In the genomic region with DNA sequence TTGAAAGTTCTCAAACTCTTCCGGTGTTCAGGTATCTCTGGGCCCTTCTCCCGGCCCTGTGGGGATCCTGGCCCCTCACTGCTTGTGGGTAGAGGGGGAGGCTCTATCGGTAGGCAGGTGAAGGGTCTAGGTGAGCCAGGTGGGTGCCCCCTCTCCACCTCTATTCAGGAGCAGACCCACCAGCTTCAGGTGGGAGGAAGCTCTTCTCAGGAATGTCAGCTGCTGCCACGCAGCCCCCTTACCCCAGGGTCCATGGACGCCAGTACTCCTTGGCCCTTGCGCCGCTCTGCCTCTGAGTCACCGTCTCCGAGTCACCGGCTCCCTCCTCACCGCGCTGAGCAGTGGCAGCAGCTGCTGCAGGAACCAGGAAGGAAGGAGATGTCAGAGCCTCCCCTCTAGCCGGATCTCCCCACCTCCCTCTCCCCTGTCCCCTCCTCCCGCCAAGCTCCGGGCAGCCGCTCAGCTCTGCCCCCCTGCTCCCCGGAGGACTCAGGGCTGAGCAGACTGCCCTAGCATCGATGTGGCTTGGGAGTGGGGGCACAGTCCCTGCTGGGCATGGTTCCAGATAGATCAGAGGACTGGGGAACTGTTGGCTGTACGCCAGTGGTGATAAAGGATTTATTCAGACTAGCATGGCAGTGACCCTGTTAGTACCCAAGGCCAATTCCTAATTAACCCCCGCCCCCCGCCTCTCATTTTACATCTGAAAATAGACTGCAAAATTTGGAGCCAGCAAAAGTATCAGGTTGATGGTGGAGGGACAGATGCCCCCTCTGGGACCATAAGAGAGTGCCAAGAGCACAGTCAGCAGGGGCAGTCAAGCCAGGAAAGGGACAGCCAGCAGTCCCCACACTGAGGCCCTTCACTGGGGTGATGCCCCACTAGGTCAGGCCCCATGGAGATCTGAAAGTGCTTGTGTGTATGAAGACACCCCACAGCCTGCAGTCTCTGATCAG, we compare ENCODE assay signal across 1 cellular context.
TF ChIP-seq lines count a peak whose summit lies in the region.

Gene OSBPL7 (minus strand): TSS at position 371 of the 956 bp plus-strand sequence. CDS start 1,516 bp downstream, outside the sequence.

TF ChIP-seq in HepG2, 621 proteins besides CTCF, POLR2A, EP300 and RAD21 (continued from another document and continues in another):
- no peak for TF ChIP-seq SNAPC4 (CRISPR knock-in tag; IDR thresholded peaks at IDR 0.05)
- no peak for TF ChIP-seq NRL (CRISPR knock-in tag; IDR thresholded peaks at IDR 0.05; ENCODE audit: borderline replicate concordance)
- TF ChIP-seq TMF1 (CRISPR knock-in tag; IDR thresholded peaks at IDR 0.05; ENCODE audit: low read depth) = no peak; the same call in 1 of the 2 replicates
- peak; percentile 73 for TF ChIP-seq ZNF274 (CRISPR knock-in tag; IDR thresholded peaks at IDR 0.05)
- peak in 1 of 2 experiments; percentile 82; a peak in 2 of 4 replicates for TF ChIP-seq KLF16 (CRISPR knock-in tag; IDR thresholded peaks at IDR 0.05)
- TF ChIP-seq GATAD2A (CRISPR knock-in tag; IDR thresholded peaks at IDR 0.05) = peak; percentile 71
- no peak for TF ChIP-seq ZNF576 (CRISPR knock-in tag; IDR thresholded peaks at IDR 0.05)
- TF ChIP-seq ZNF251 (CRISPR knock-in tag; IDR thresholded peaks at IDR 0.05) = no peak
- TF ChIP-seq ZBTB21 (CRISPR knock-in tag; IDR thresholded peaks at IDR 0.05) = no peak
- TF ChIP-seq, protein P1, sequence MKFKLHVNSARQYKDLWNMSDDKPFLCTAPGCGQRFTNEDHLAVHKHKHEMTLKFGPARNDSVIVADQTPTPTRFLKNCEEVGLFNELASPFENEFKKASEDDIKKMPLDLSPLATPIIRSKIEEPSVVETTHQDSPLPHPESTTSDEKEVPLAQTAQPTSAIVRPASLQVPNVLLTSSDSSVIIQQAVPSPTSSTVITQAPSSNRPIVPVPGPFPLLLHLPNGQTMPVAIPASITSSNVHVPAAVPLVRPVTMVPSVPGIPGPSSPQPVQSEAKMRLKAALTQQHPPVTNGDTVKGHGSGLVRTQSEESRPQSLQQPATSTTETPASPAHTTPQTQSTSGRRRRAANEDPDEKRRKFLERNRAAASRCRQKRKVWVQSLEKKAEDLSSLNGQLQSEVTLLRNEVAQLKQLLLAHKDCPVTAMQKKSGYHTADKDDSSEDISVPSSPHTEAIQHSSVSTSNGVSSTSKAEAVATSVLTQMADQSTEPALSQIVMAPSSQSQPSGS (CRISPR knock-in tag; IDR thresholded peaks at IDR 0.05) = peak; percentile 57
- no peak for TF ChIP-seq CENPBD1 (CRISPR knock-in tag; IDR thresholded peaks at IDR 0.05; ENCODE audit: borderline replicate concordance, low read depth)
- no peak for TF ChIP-seq RAD51 (IDR thresholded peaks at IDR 0.05; ENCODE audit: borderline replicate concordance)
- TF ChIP-seq TBL1XR1 (IDR thresholded peaks at IDR 0.05; ENCODE audit: borderline replicate concordance, low read length, partially characterized antibody) = no peak
- no peak for TF ChIP-seq ZNF382 (CRISPR knock-in tag; IDR thresholded peaks at IDR 0.05; ENCODE audit: borderline replicate concordance)
- TF ChIP-seq HNF4G (IDR thresholded peaks at IDR 0.05; ENCODE audit: borderline replicate concordance, low read depth, low read length) = no peak
- TF ChIP-seq HNF4G (CRISPR knock-in tag; IDR thresholded peaks at IDR 0.05; ENCODE audit: borderline replicate concordance, low read depth) = no peak
- TF ChIP-seq ZFAT (CRISPR knock-in tag; conservative IDR thresholded peaks at IDR 0.05) = no peak
- TF ChIP-seq ZFX (CRISPR knock-in tag; IDR thresholded peaks at IDR 0.05; ENCODE audit: low read depth) = peak; percentile 72
- TF ChIP-seq TOE1 (CRISPR knock-in tag; IDR thresholded peaks at IDR 0.05) = no peak
- peak; percentile 83; the same call in 1 of the 2 replicates for TF ChIP-seq ZNF616 (CRISPR knock-in tag; IDR thresholded peaks at IDR 0.05; ENCODE audit: low read depth)
- no peak for TF ChIP-seq HDAC6 (IDR thresholded peaks at IDR 0.05; ENCODE audit: low read depth, low read length)
- no peak for TF ChIP-seq HHEX (CRISPR knock-in tag; IDR thresholded peaks at IDR 0.05)
- no peak for TF ChIP-seq ZNF766 (CRISPR knock-in tag; IDR thresholded peaks at IDR 0.05; ENCODE audit: borderline replicate concordance)
- TF ChIP-seq ZNF280D (CRISPR knock-in tag; IDR thresholded peaks at IDR 0.05) = no peak
- no peak for TF ChIP-seq TBP (CRISPR knock-in tag; IDR thresholded peaks at IDR 0.05)
- TF ChIP-seq, protein P2, sequence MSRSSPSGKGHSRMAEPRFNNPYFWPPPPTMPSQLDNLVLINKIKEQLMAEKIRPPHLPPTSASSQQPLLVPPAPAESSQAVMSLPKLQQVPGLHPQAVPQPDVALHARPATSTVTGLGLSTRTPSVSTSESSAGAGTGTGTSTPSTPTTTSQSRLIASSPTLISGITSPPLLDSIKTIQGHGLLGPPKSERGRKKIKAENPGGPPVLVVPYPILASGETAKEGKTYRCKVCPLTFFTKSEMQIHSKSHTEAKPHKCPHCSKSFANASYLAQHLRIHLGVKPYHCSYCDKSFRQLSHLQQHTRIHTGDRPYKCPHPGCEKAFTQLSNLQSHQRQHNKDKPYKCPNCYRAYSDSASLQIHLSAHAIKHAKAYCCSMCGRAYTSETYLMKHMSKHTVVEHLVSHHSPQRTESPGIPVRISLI (CRISPR knock-in tag; IDR thresholded peaks at IDR 0.05; ENCODE audit: borderline replicate concordance) = no peak
- no peak for TF ChIP-seq TOPORS (CRISPR knock-in tag; IDR thresholded peaks at IDR 0.05)
- no peak for TF ChIP-seq ZNF20 (CRISPR knock-in tag; IDR thresholded peaks at IDR 0.05)
- TF ChIP-seq PREB (CRISPR knock-in tag; IDR thresholded peaks at IDR 0.05) = no peak
- TF ChIP-seq ZNF550 (CRISPR knock-in tag; IDR thresholded peaks at IDR 0.05; ENCODE audit: borderline replicate concordance) = no peak
- TF ChIP-seq, protein P3, sequence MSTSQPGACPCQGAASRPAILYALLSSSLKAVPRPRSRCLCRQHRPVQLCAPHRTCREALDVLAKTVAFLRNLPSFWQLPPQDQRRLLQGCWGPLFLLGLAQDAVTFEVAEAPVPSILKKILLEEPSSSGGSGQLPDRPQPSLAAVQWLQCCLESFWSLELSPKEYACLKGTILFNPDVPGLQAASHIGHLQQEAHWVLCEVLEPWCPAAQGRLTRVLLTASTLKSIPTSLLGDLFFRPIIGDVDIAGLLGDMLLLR (CRISPR knock-in tag; IDR thresholded peaks at IDR 0.05) = no peak
- no peak for TF ChIP-seq ZNF780A (CRISPR knock-in tag; IDR thresholded peaks at IDR 0.05)
- peak; percentile 85 for TF ChIP-seq XRCC5 (optimal IDR thresholded peaks at IDR 0.05; ENCODE audit: low read length)
- TF ChIP-seq HOMEZ (CRISPR knock-in tag; IDR thresholded peaks at IDR 0.05; ENCODE audit: low read depth) = peak; percentile 95
- no peak for TF ChIP-seq STAT5B (CRISPR knock-in tag; IDR thresholded peaks at IDR 0.05)
- no peak for TF ChIP-seq NR3C1 (CRISPR knock-in tag; IDR thresholded peaks at IDR 0.05)
- TF ChIP-seq THAP7 (CRISPR knock-in tag; IDR thresholded peaks at IDR 0.05) = 0 out of 2 replicates have a peak, but pooled peaks have one; percentile 61
- peak; percentile 68 for TF ChIP-seq MIER2 (CRISPR knock-in tag; IDR thresholded peaks at IDR 0.05)
- no peak for TF ChIP-seq YEATS4 (CRISPR knock-in tag; IDR thresholded peaks at IDR 0.05; ENCODE audit: borderline replicate concordance)
- TF ChIP-seq DDIT3 (CRISPR knock-in tag; IDR thresholded peaks at IDR 0.05) = no peak
- TF ChIP-seq ETS1 (CRISPR knock-in tag; IDR thresholded peaks at IDR 0.05) = no peak
- TF ChIP-seq ZNF552 (CRISPR knock-in tag; IDR thresholded peaks at IDR 0.05; ENCODE audit: borderline replicate concordance) = no peak
